ENCODE assay signal across 1 cellular context in the genomic region with DNA sequence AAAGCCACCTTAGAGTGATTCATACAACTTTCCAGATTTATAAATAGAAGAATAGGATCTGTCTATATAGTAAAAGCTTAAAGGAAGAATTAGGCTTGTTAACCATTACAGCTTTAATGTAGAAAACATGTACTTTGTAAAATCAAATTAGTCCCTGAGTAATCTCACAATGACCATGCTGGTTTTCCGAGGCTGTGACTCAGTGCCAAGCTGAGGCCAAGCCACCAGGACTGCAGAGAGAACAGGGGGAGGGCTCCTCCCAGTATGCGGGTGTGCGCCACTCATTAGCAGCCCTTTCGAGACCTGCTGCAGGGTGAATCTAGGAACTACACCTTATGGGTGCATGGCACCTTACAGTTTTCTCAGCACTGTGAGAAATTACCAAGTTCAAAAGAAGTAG.
TF ChIP-seq lines count a peak whose summit lies in the region.

No MANE protein-coding gene starts in this region.

TF ChIP-seq in SK-N-SH, 30 proteins besides CTCF, POLR2A, EP300 and RAD21 (continued from another document):
- no peak for TF ChIP-seq RCOR1 (IDR thresholded peaks at IDR 0.05; ENCODE audit: low read length)
- TF ChIP-seq ZBTB33 (IDR thresholded peaks at IDR 0.05; ENCODE audit: borderline replicate concordance, low read depth): no peak
- TF ChIP-seq TEAD4 (IDR thresholded peaks at IDR 0.05; ENCODE audit: borderline replicate concordance, insufficient read depth): 0 out of 2 replicates have a peak, but pooled peaks have one; percentile 34
- TF ChIP-seq, protein P1, sequence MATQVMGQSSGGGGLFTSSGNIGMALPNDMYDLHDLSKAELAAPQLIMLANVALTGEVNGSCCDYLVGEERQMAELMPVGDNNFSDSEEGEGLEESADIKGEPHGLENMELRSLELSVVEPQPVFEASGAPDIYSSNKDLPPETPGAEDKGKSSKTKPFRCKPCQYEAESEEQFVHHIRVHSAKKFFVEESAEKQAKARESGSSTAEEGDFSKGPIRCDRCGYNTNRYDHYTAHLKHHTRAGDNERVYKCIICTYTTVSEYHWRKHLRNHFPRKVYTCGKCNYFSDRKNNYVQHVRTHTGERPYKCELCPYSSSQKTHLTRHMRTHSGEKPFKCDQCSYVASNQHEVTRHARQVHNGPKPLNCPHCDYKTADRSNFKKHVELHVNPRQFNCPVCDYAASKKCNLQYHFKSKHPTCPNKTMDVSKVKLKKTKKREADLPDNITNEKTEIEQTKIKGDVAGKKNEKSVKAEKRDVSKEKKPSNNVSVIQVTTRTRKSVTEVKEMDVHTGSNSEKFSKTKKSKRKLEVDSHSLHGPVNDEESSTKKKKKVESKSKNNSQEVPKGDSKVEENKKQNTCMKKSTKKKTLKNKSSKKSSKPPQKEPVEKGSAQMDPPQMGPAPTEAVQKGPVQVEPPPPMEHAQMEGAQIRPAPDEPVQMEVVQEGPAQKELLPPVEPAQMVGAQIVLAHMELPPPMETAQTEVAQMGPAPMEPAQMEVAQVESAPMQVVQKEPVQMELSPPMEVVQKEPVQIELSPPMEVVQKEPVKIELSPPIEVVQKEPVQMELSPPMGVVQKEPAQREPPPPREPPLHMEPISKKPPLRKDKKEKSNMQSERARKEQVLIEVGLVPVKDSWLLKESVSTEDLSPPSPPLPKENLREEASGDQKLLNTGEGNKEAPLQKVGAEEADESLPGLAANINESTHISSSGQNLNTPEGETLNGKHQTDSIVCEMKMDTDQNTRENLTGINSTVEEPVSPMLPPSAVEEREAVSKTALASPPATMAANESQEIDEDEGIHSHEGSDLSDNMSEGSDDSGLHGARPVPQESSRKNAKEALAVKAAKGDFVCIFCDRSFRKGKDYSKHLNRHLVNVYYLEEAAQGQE (IDR thresholded peaks at IDR 0.05; ENCODE audit: low read depth, low read length): no peak
- no peak for TF ChIP-seq SMC3 (IDR thresholded peaks at IDR 0.05; ENCODE audit: low read depth, low read length)
- TF ChIP-seq IRF3 (IDR thresholded peaks at IDR 0.05; ENCODE audit: low read depth, low read length): no peak
- TF ChIP-seq MEF2A (IDR thresholded peaks at IDR 0.05; ENCODE audit: borderline replicate concordance, low read depth): no peak
- TF ChIP-seq GABPA (IDR thresholded peaks at IDR 0.05; ENCODE audit: low read depth): no peak
- TF ChIP-seq ELF1 (IDR thresholded peaks at IDR 0.05): no peak
- TF ChIP-seq FOXJ3 (CRISPR knock-in tag; IDR thresholded peaks at IDR 0.05): no peak
- peak; percentile 32; the same call in 1 of the 2 replicates for TF ChIP-seq JUND (IDR thresholded peaks at IDR 0.05)
- TF ChIP-seq EZH2phosphoT487 (IDR thresholded peaks at IDR 0.05; ENCODE audit: borderline replicate concordance, low read depth): no peak
- TF ChIP-seq, protein P2, sequence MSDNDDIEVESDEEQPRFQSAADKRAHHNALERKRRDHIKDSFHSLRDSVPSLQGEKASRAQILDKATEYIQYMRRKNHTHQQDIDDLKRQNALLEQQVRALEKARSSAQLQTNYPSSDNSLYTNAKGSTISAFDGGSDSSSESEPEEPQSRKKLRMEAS (IDR thresholded peaks at IDR 0.05; ENCODE audit: low read depth): 0 out of 2 replicates have a peak, but pooled peaks have one; percentile 28
- no peak for TF ChIP-seq RXRA (IDR thresholded peaks at IDR 0.05; ENCODE audit: borderline replicate concordance, low read depth)
- peak; percentile 44; the same call in 1 of the 2 replicates for TF ChIP-seq FOSL2 (IDR thresholded peaks at IDR 0.05; ENCODE audit: borderline replicate concordance, low read depth)
- no peak for TF ChIP-seq TAF1 (IDR thresholded peaks at IDR 0.05; ENCODE audit: borderline replicate concordance, low read depth, low read length)
- peak; percentile 56; the same call in 1 of the 2 replicates for TF ChIP-seq TCF12 (IDR thresholded peaks at IDR 0.05)
- TF ChIP-seq, protein P3, sequence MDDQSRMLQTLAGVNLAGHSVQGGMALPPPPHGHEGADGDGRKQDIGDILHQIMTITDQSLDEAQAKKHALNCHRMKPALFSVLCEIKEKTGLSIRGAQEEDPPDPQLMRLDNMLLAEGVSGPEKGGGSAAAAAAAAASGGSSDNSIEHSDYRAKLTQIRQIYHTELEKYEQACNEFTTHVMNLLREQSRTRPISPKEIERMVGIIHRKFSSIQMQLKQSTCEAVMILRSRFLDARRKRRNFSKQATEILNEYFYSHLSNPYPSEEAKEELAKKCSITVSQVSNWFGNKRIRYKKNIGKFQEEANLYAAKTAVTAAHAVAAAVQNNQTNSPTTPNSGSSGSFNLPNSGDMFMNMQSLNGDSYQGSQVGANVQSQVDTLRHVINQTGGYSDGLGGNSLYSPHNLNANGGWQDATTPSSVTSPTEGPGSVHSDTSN (IDR thresholded peaks at IDR 0.05): no peak
- no peak for TF ChIP-seq NRF1 (IDR thresholded peaks at IDR 0.05; ENCODE audit: low read depth, low read length)
- no peak for TF ChIP-seq SIN3A (IDR thresholded peaks at IDR 0.05; ENCODE audit: borderline replicate concordance, low read depth, low read length)
- TF ChIP-seq USF2 (IDR thresholded peaks at IDR 0.05; ENCODE audit: borderline replicate concordance, low read depth, low read length): no peak
